In genomic region chr5:155270737-155271136, GRCh38 we compare ENCODE assay signal across 21 cellular contexts.
DNase-seq lines count a peak whose midpoint lies in the region; ATAC-seq and TF ChIP-seq lines count a peak whose summit lies in the region.
"Had no signal": no experiment of that assay in that cellular context is flagged by ENCODE, and none has a peak within 500 bp of the region (broad histone marks: within the 10 kb centered on the region; RNA-seq: fewer than 3 reads in every experiment).

No MANE protein-coding gene starts in this region.

- no peak overlapping the region for H3K27ac ChIP-seq in epithelial cell of prostate
- no peak overlapping the region for H3K27ac ChIP-seq in neuronal stem cell (replicated peaks; ENCODE audit: low read length)
- H3K27ac ChIP-seq in heart left ventricle = no peak overlapping the region
- H3K27ac ChIP-seq: BLaER1, RWPE1 had no signal

- no peak overlapping the region for H2BK15ac ChIP-seq in neuronal stem cell (ENCODE audit: low read length)

- H3K9me3 ChIP-seq in neuronal stem cell (replicated peaks in 1 of 2; ENCODE audit: control insufficient read depth in 2 of 2, insufficient read depth in 1 of 2, low read depth in 1 of 2, low read length in 2 of 2) (no peaks in the 10 kb centered on the region), heart left ventricle (no peaks in the 10 kb centered on the region)
- H3K9me3 ChIP-seq: BLaER1, Caco-2 had no signal

- H3K36me3 ChIP-seq in neuronal stem cell (replicated peaks in 1 of 2; ENCODE audit: control insufficient read depth in 2 of 2, insufficient read depth in 2 of 2, low read length in 2 of 2) = no peaks in the 10 kb centered on the region
- H3K36me3 ChIP-seq in heart left ventricle = no peaks in the 10 kb centered on the region
- H3K36me3 ChIP-seq: BLaER1 had no signal

- H3K4me2 ChIP-seq in neuronal stem cell (ENCODE audit: insufficient read depth, low read length, poor library complexity, severe bottlenecking) = no peak overlapping the region
- H3K4me2 ChIP-seq: BLaER1 had no signal

- H3K4ac ChIP-seq in neuronal stem cell (ENCODE audit: low read length) = no peak overlapping the region

- H3K4me1 ChIP-seq in neuronal stem cell (ENCODE audit: control insufficient read depth in 2 of 2, insufficient read depth in 1 of 2, low read depth in 1 of 2, low read length in 2 of 2) = peaks cover 0 to 7% of the 10 kb centered on the region in 2 donors
- no peaks in the 10 kb centered on the region for H3K4me1 ChIP-seq in heart left ventricle
- H3K4me1 ChIP-seq: Caco-2 had no signal

- DNase-seq in AG10803 (ENCODE audit: low read depth) = peak; percentile 62
- peak; percentile 57 for DNase-seq in HT1080 (ENCODE audit: low read depth)
- DNase-seq in epithelial cell of prostate (ENCODE audit: low read depth, low spot score) = peak; percentile 8
- DNase-seq in neuronal stem cell (ENCODE audit: low spot score) = no peak
- DNase-seq in left colon = no peak
- DNase-seq in heart left ventricle = no peak
- no peak for DNase-seq in left cardiac atrium
- DNase-seq: Caco-2; CD4-positive, alpha-beta memory T cell; DMS 273 treated with DMSO at 0.1 percent for 48 hours; DND-41; Kasumi-1; MM.1S; NCI-H1048; NCI-H1417 treated with DMSO at 0.1 percent for 48 hours; NCI-H187 treated with DMSO at 0.1 percent for 48 hours; SIG-M5; T-cell had no signal

- no CpG with 5 or more reads among the region's 3 CpGs for WGBS in neuronal stem cell (ENCODE audit: extremely low coverage in 2 of 2, insufficient read length in 2 of 2, insufficient replicate concordance in 1 of 2), 2 donors
- 51 to 64% (median 59%) methylated on average over 3 of the region's 3 CpGs for WGBS in heart left ventricle, 4 donors

- H3K9ac ChIP-seq in neuronal stem cell (ENCODE audit: low read depth, low read length, poor library complexity) = no peak overlapping the region
- H3K9ac ChIP-seq: BLaER1 had no signal

- no peak overlapping the region for H4K91ac ChIP-seq in neuronal stem cell (ENCODE audit: low read depth, low read length, poor library complexity)

- ATAC-seq in left colon (no peak), heart left ventricle (no peak), left cardiac atrium (no peak)
- ATAC-seq: SK-N-SH treated with all-trans-retinoic acid at 6 μM for 48 hours, T-cell had no signal

- H3K14ac ChIP-seq in neuronal stem cell (ENCODE audit: low read length) = no peak overlapping the region

- intact Hi-C loops in left colon (cut with DNase I, micrococcal nuclease) = no loop called here
- intact Hi-C loops in heart left ventricle (cut with DNase I) = no loop called here
- intact Hi-C loops in left cardiac atrium (cut with DNase I) = no loop called here

- H3K27me3 ChIP-seq in neuronal stem cell (ENCODE audit: control insufficient read depth in 3 of 3, insufficient read depth in 3 of 3, low read depth in 1 of 3, low read length in 3 of 3) (no peaks in the 10 kb centered on the region), heart left ventricle (no peaks in the 10 kb centered on the region)
- H3K27me3 ChIP-seq: BLaER1 had no signal

- H3K4me3 ChIP-seq in AG10803 (ENCODE audit: low read length) (no peak overlapping the region), neuronal stem cell (ENCODE audit: low read length in 2 of 2) (no peak overlapping the region), heart left ventricle (no peak overlapping the region)
- H3K4me3 ChIP-seq: BLaER1 had no signal

- no peak overlapping the region for H3K18ac ChIP-seq in neuronal stem cell (ENCODE audit: low read length)

- no peak overlapping the region for H2AK5ac ChIP-seq in neuronal stem cell (ENCODE audit: low read depth, low read length)

- no peak for TF ChIP-seq POLR2A in heart left ventricle (IDR thresholded peaks at IDR 0.05)

- H3K79me1 ChIP-seq in neuronal stem cell (ENCODE audit: low read depth, low read length) = no peaks in the 10 kb centered on the region

- H3K23ac ChIP-seq in neuronal stem cell (ENCODE audit: low read depth, low read length, poor library complexity) = no peak overlapping the region

- H2BK12ac ChIP-seq in neuronal stem cell (ENCODE audit: low read length) = no peak overlapping the region

- TF ChIP-seq CTCF in AG10803 (conservative IDR thresholded peaks at IDR 0.05; ENCODE audit: low read length) (no peak), heart left ventricle (IDR thresholded peaks at IDR 0.05) (no peak)

- no peak overlapping the region for H2BK5ac ChIP-seq in neuronal stem cell (ENCODE audit: low read length)

- no peak overlapping the region for H2BK120ac ChIP-seq in neuronal stem cell (ENCODE audit: low read depth, low read length)

- H2AFZ ChIP-seq in neuronal stem cell (ENCODE audit: low read length) = peak overlapping the region; percentile 28

- no peak overlapping the region for H4K8ac ChIP-seq in neuronal stem cell (ENCODE audit: low read depth, low read length)

Comparison
In these comparisons a context has a peak if more than half of its experiments do, and no peak if none do; other contexts are left out.
1. DNase-seq: peak in AG10803 (single experiment), HT1080 (single experiment) and epithelial cell of prostate (single experiment); none in neuronal stem cell (single experiment), left colon (0 of 2), heart left ventricle (0 of 5) and left cardiac atrium (single experiment).